ENCODE assay signal across 8 cellular contexts in the genomic region with DNA sequence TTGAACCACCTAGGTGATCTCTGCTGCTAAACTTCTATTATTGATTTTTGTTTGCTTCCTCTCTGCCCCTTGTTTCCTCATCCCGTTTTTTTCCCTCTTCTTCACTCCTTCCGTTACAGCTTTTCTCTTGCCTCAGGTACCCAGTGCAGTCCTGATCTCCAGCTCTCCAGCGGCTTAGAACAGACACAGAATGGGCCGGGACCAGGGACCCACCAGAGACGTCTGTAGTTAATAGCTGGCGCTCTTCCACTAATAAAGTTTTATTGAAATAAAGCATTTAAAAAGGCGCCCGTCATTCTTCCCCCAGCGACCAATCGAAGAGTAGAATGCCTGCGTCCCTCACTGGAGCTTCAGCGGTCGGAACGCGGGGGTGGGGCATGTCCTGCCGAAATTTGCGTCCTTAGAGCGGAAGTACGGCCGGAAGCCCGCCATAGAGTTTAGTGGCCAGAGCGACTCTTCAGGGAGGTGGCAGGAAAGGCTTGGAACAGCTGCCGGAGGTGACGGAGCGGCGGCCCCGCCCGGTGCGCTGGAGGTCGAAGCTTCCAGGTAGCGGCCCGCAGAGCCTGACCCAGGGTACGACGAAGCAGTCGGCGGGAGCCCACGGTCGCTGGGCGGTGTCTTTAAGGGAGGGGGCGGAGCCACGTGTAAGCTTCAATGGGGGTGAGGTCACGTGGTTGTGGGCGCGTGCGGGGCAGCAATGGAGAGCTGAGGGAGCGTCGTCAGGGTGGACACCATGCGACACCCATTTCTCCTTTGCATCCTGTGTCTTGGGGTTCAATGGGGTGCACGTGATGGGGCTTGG. TPM values are rescaled to one million over a fixed set of nuclear protein-coding genes. Genes with fewer than 3 reads are reported as not detected.
A peak's percentile ranks its signal among the peaks of the same experiment; 100 is the strongest.
DNase-seq lines count a peak whose midpoint lies in the region; ATAC-seq and TF ChIP-seq lines count a peak whose summit lies in the region.

A gene with protein sequence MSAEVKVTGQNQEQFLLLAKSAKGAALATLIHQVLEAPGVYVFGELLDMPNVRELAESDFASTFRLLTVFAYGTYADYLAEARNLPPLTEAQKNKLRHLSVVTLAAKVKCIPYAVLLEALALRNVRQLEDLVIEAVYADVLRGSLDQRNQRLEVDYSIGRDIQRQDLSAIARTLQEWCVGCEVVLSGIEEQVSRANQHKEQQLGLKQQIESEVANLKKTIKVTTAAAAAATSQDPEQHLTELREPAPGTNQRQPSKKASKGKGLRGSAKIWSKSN (plus strand): TSS at position 440 of the 802 bp plus-strand sequence. CDS start 611 bp downstream, outside the sequence.

- no peaks in the 10 kb centered on the region for H3K36me3 Mint-ChIP-seq in activated CD4-positive, alpha-beta T cell treated with anti-CD3 and anti-CD28 coated beads, Interleukin-2, amount 10 ng/mL, durations not matched to agents 7 days and 5 days (ENCODE audit: low read depth)

- H3K27me3 Mint-ChIP-seq in activated CD4-positive, alpha-beta T cell treated with anti-CD3 and anti-CD28 coated beads, Interleukin-2, amount 10 ng/mL, durations not matched to agents 7 days and 5 days: no peaks in the 10 kb centered on the region

- H3K9me3 Mint-ChIP-seq in activated CD4-positive, alpha-beta T cell treated with anti-CD3 and anti-CD28 coated beads, Interleukin-2, amount 10 ng/mL, durations not matched to agents 7 days and 5 days: no peaks in the 10 kb centered on the region

- POLR2A ChIA-PET in activated CD4-positive, alpha-beta T cell treated with anti-CD3 and anti-CD28 coated beads, Interleukin-2, amount 10 ng/mL, durations not matched to agents 7 days and 5 days (lab: Charles Lee): interaction anchor here (0.5 to 1.3 kb wide), 7 partner anchors 15 to 356 kb away, joined by 3 to 10 read pairs (median 5); a partner anchor contains a TSS

- H4K20me1 ChIP-seq in BLaER1: no peaks in the 10 kb centered on the region

- DNase-seq in NCI-H69 (lab: John Stamatoyannopoulos, UW) (peak; percentile 100), coronary artery (ENCODE audit: low spot score) (peak; percentile 99)
- DNase-seq in activated CD4-positive, alpha-beta T cell treated with anti-CD3 and anti-CD28 coated beads, Interleukin-2, amount 10 ng/mL, durations not matched to agents 7 days and 5 days: peak; percentile 98
- peak; percentile 77 to 91 for DNase-seq in stimulated activated CD4-positive, alpha-beta T cell treated with anti-CD3 and anti-CD28 coated beads, Interleukin-1b, Interleukin-23, amount 100 ng/mL, for 4 hours (ENCODE audit: low read depth in 2 of 2)

- peak within 1 kb of the TSS; percentile 62 for H3K9ac ChIP-seq in BLaER1

- peak within 1 kb of the TSS; percentile 92 for H3K27ac Mint-ChIP-seq in activated CD4-positive, alpha-beta T cell treated with anti-CD3 and anti-CD28 coated beads, Interleukin-2, amount 10 ng/mL, durations not matched to agents 7 days and 5 days

- H3K27ac ChIP-seq in BLaER1 (peak within 1 kb of the TSS; percentile 79), coronary artery (peak within 1 kb of the TSS; percentile 46 to 90), layer of hippocampus (ENCODE audit: low read depth, low read length) (peak within 1 kb of the TSS; percentile 89)

- ATAC-seq in GM19328 (IDR thresholded peaks at IDR 0.05; ENCODE audit: unreplicated experiment) (peak; percentile 93), HG03520 (IDR thresholded peaks at IDR 0.05; ENCODE audit: unreplicated experiment) (peak; percentile 92)

- H3K4me3 Mint-ChIP-seq in activated CD4-positive, alpha-beta T cell treated with anti-CD3 and anti-CD28 coated beads, Interleukin-2, amount 10 ng/mL, durations not matched to agents 7 days and 5 days: peak within 1 kb of the TSS; percentile 89

- peaks cover 24% of the 10 kb centered on the region for H3K4me1 Mint-ChIP-seq in activated CD4-positive, alpha-beta T cell treated with anti-CD3 and anti-CD28 coated beads, Interleukin-2, amount 10 ng/mL, durations not matched to agents 7 days and 5 days

- H3K27me3 ChIP-seq in BLaER1: no peaks in the 10 kb centered on the region
- H3K27me3 ChIP-seq in layer of hippocampus (ENCODE audit: control insufficient read depth, insufficient read depth, low read length): no peaks in the 10 kb centered on the region

- H3K9me3 ChIP-seq in BLaER1: no peaks in the 10 kb centered on the region

- H3K36me3 ChIP-seq in BLaER1: peaks cover 29% of the 10 kb centered on the region

- CTCF ChIA-PET in activated CD4-positive, alpha-beta T cell treated with anti-CD3 and anti-CD28 coated beads, Interleukin-2, amount 10 ng/mL, durations not matched to agents 7 days and 5 days (lab: Charles Lee): interaction anchor here (0.7 to 5.2 kb wide), 19 partner anchors 9 to 384 kb away, joined by 3 to 33 read pairs (median 4); a partner anchor contains a TSS

- H3K4me2 ChIP-seq in BLaER1: peak within 1 kb of the TSS; percentile 91

- no peak for TF ChIP-seq CTCF in coronary artery (IDR thresholded peaks at IDR 0.05)

- H3K4me3 ChIP-seq in BLaER1 (peak within 1 kb of the TSS; percentile 71), coronary artery (peak within 1 kb of the TSS; percentile 84)

- H3K4me1 ChIP-seq in BLaER1: peaks cover 16% of the 10 kb centered on the region

RNA-seq across cellular contexts. Expression of the gene that starts here (rescaled TPM):
- 10 to 100 TPM; 29.5 to 36.8 TPM for total RNA-seq in activated CD4-positive, alpha-beta T cell treated with anti-CD3 and anti-CD28 coated beads, Interleukin-2, amount 10 ng/mL, durations not matched to agents 7 days and 5 days

Comparison
In these comparisons a context has a peak if more than half of its experiments do, and no peak if none do; other contexts are left out.
1. Peak in every context shown above with its lines: DNase-seq, ATAC-seq, H3K4me3 ChIP-seq and H3K27ac ChIP-seq.